9 cellular contexts compared by ENCODE assay signal in genomic region chr17:45096141-45096540, GRCh38. TPM values are rescaled to one million over a fixed set of nuclear protein-coding genes. Genes with fewer than 3 reads are reported as not detected.
DNase-seq lines count a peak whose midpoint lies in the region; ATAC-seq and TF ChIP-seq lines count a peak whose summit lies in the region.
"Had no signal": no experiment of that assay in that cellular context is flagged by ENCODE, and none has a peak within 500 bp of the region (broad histone marks: within the 10 kb centered on the region; RNA-seq: fewer than 3 reads in every experiment).

No MANE protein-coding gene starts in this region.

- TF ChIP-seq CTCF in Caco-2 (IDR thresholded peaks at IDR 0.05; ENCODE audit: insufficient read depth in 1 of 2, low read depth in 1 of 2, low read length in 1 of 2, severe bottlenecking in 1 of 2, unreplicated experiment in 1 of 2) (peak; percentile 52 to 71), brain (conservative IDR thresholded peaks at IDR 0.05) (peak; percentile 34 to 45)

- H3K36me3 Mint-ChIP-seq in Caco-2 (ENCODE audit: insufficient read depth, unreplicated experiment) (peaks cover 94% of the 10 kb centered on the region), brain (peaks cover 73% of the 10 kb centered on the region)

- no peaks in the 10 kb centered on the region for H3K9me3 Mint-ChIP-seq in Caco-2 (ENCODE audit: unreplicated experiment)
- no peaks in the 10 kb centered on the region for H3K9me3 Mint-ChIP-seq in brain
- H3K9me3 Mint-ChIP-seq: central memory CD8-positive, alpha-beta T cell had no signal

- H2AFZ ChIP-seq in mesenchymal stem cell (ENCODE audit: low read depth, low read length) = no peak overlapping the region

- POLR2A ChIA-PET in Caco-2 (lab: Charles Lee) = no interaction called here

- H3K27me3 ChIP-seq in Caco-2 (replicated peaks; ENCODE audit: control insufficient read depth, insufficient read depth, low read length) = no peaks in the 10 kb centered on the region
- no peaks in the 10 kb centered on the region for H3K27me3 ChIP-seq in mesenchymal stem cell (ENCODE audit: control insufficient read depth in 1 of 2, insufficient read depth in 1 of 2, low read length in 2 of 2)

- no peak overlapping the region for H4K91ac ChIP-seq in mesenchymal stem cell (ENCODE audit: low read length)

- CTCF ChIA-PET in Caco-2 (lab: Charles Lee) = interaction anchor here (1.1 kb wide), 1 partner anchor 39 kb away, joined by 3 read pairs; the partner anchor contains the start of gene ACBD4

- no peak overlapping the region for H2BK15ac ChIP-seq in mesenchymal stem cell (ENCODE audit: low read depth, poor library complexity, severe bottlenecking)

- no peak overlapping the region for H3K18ac ChIP-seq in mesenchymal stem cell (ENCODE audit: low read depth in 1 of 2, low read length in 2 of 2)

- peaks cover 30% of the 10 kb centered on the region for H3K79me1 ChIP-seq in mesenchymal stem cell (replicated peaks; ENCODE audit: low read length, poor library complexity, severe bottlenecking)

- H3K4ac ChIP-seq in mesenchymal stem cell (ENCODE audit: low read depth in 1 of 2, low read length in 2 of 2) = no peak overlapping the region

- H3K27ac ChIP-seq in mesenchymal stem cell (ENCODE audit: low read length, poor library complexity, severe bottlenecking) = no peak overlapping the region

- H3K4me1 Mint-ChIP-seq in Caco-2 (ENCODE audit: low read depth, unreplicated experiment) (peaks cover 7% of the 10 kb centered on the region), brain (peaks cover 18% of the 10 kb centered on the region)

- H3K4me2 ChIP-seq in mesenchymal stem cell (ENCODE audit: low read length, poor library complexity, severe bottlenecking) = no peak overlapping the region

- no peak overlapping the region for H2BK5ac ChIP-seq in mesenchymal stem cell (ENCODE audit: low read depth, low read length, poor library complexity, severe bottlenecking)

- H2BK120ac ChIP-seq in mesenchymal stem cell (ENCODE audit: low read depth, low read length) = no peak overlapping the region

- peak overlapping the region; percentile 29 for H3K9ac ChIP-seq in mesenchymal stem cell (ENCODE audit: low read length)

- H3K9me3 ChIP-seq in Caco-2 (no peaks in the 10 kb centered on the region), mesenchymal stem cell (ENCODE audit: control insufficient read depth, low read length) (no peaks in the 10 kb centered on the region)

- ATAC-seq in GM21447 (IDR thresholded peaks at IDR 0.05; ENCODE audit: unreplicated experiment) = no peak

- H3K23ac ChIP-seq in mesenchymal stem cell (ENCODE audit: low read length in 2 of 2) = no peak overlapping the region

- WGBS in mesenchymal stem cell = 91% methylated on average over 3 of the region's 3 CpGs

- intact Hi-C loops in Caco-2 (cut with micrococcal nuclease; ENCODE audit: unreplicated experiment) = no loop called here

- H3K4me3 ChIP-seq in Caco-2 (ENCODE audit: low read depth, low read length) = no peak overlapping the region
- H3K4me3 ChIP-seq in mesenchymal stem cell (ENCODE audit: insufficient read depth in 1 of 2, low read depth in 1 of 2, low read length in 2 of 2) = no peak overlapping the region

- peak overlapping the region; percentile 35 for H2AK5ac ChIP-seq in mesenchymal stem cell (ENCODE audit: low read length, severe bottlenecking)

- no TSS peak for BruUV-seq in Caco-2 (replicated peaks; lab: Mats Ljungman, UMichigan)

- no peak overlapping the region for H2BK12ac ChIP-seq in mesenchymal stem cell (ENCODE audit: low read length in 2 of 2)

- no peak overlapping the region for H3K27ac Mint-ChIP-seq in Caco-2 (ENCODE audit: unreplicated experiment)
- H3K27ac Mint-ChIP-seq in brain = peak overlapping the region in 4 of 5 experiments; percentile 68 to 87 (median 72)

- H3K14ac ChIP-seq in mesenchymal stem cell (ENCODE audit: low read length in 2 of 2) = no peak overlapping the region

- DNase-seq in Caco-2 = peak in 1 of 2 experiments; percentile 44
- DNase-seq in Kasumi-1 (lab: John Stamatoyannopoulos, UW) = peak; percentile 47 to 77
- DNase-seq in mesenchymal stem cell = peak; percentile 58
- no peak for DNase-seq in ureter (ENCODE audit: low spot score)
- no peak for DNase-seq in retina
- no peak for DNase-seq in cortex of kidney (lab: John Stamatoyannopoulos, UW)

- no peak overlapping the region for H4K8ac ChIP-seq in mesenchymal stem cell (ENCODE audit: low read length)

- H3K27me3 Mint-ChIP-seq in Caco-2 (ENCODE audit: insufficient read depth, unreplicated experiment) (no peaks in the 10 kb centered on the region), brain (peaks cover 3% of the 10 kb centered on the region)
- H3K27me3 Mint-ChIP-seq: central memory CD8-positive, alpha-beta T cell had no signal

- H3K36me3 ChIP-seq in Caco-2 (ENCODE audit: control insufficient read depth, insufficient read depth, low read length) (peaks cover 4% of the 10 kb centered on the region), mesenchymal stem cell (ENCODE audit: control insufficient read depth in 1 of 2, insufficient read depth in 2 of 2, low read depth in 1 of 2, low read length in 2 of 2) (peaks cover 63 to 70% of the 10 kb centered on the region in 2 experiments)

- H3K4me1 ChIP-seq in Caco-2 = 0 out of 2 replicates have a peak, but pooled peaks cover 5% of the 10 kb centered on the region
- peaks cover 17% of the 10 kb centered on the region for H3K4me1 ChIP-seq in mesenchymal stem cell (ENCODE audit: control insufficient read depth, insufficient read depth, low read depth, low read length)

- H3K4me3 Mint-ChIP-seq in Caco-2 (ENCODE audit: unreplicated experiment) (no peak overlapping the region), brain (no peak overlapping the region)
- H3K4me3 Mint-ChIP-seq: central memory CD8-positive, alpha-beta T cell had no signal

RNA-seq across cellular contexts. Expression of gene NMT1, which starts 35.0 kb away (rescaled TPM):
- total RNA-seq in Caco-2 (2022) (173 and 179 TPM in 2 replicates), ureter (125 TPM)
- polyA plus RNA-seq in brain (ENCODE audit: insufficient read depth, low read depth, low replicate concordance) = 60.8 TPM
- polyA plus RNA-seq in mesenchymal stem cell (2013, experiment 1 of 2) = 118 TPM
- polyA plus RNA-seq in mesenchymal stem cell (2013, experiment 2 of 2) = 123 TPM

RNA-seq across cellular contexts. Expression of gene PLCD3, which starts 36.2 kb away (rescaled TPM):
- total RNA-seq in Caco-2 (2022) = 74.3 and 88.5 TPM in 2 replicates
- polyA plus RNA-seq in brain (ENCODE audit: insufficient read depth, low read depth, low replicate concordance) = 35.8 TPM
- polyA plus RNA-seq in mesenchymal stem cell (2013, experiment 1 of 2) = 63.5 TPM
- 58.4 TPM for polyA plus RNA-seq in mesenchymal stem cell (2013, experiment 2 of 2)
- 153 TPM for total RNA-seq in ureter

RNA-seq across cellular contexts. Expression of gene ACBD4, which starts 39.3 kb away (rescaled TPM):
- total RNA-seq in Caco-2 (2022) = 21.2 and 21.6 TPM in 2 replicates
- 7.6 TPM for polyA plus RNA-seq in brain (ENCODE audit: insufficient read depth, low read depth, low replicate concordance)
- 3.8 TPM for polyA plus RNA-seq in mesenchymal stem cell (2013, experiment 1 of 2)
- polyA plus RNA-seq in mesenchymal stem cell (2013, experiment 2 of 2) = 4.1 TPM
- total RNA-seq in ureter = 26.4 TPM

RNA-seq across cellular contexts. Expression of gene DCAKD, which starts 44.7 kb away (rescaled TPM):
- total RNA-seq in Caco-2 (2022) (12.0 and 15.1 TPM in 2 replicates), ureter (76.4 TPM)
- 95.0 TPM for polyA plus RNA-seq in brain (ENCODE audit: insufficient read depth, low read depth, low replicate concordance)
- 21.4 TPM for polyA plus RNA-seq in mesenchymal stem cell (2013, experiment 1 of 2)
- 21.3 TPM for polyA plus RNA-seq in mesenchymal stem cell (2013, experiment 2 of 2)

RNA-seq across cellular contexts. Expression of gene HEXIM1, which starts 52.1 kb away (rescaled TPM):
- 71.0 and 78.0 TPM in 2 replicates for total RNA-seq in Caco-2 (2022)
- 10.8 TPM for polyA plus RNA-seq in brain (ENCODE audit: insufficient read depth, low read depth, low replicate concordance)
- 23.8 TPM for polyA plus RNA-seq in mesenchymal stem cell (2013, experiment 1 of 2)
- polyA plus RNA-seq in mesenchymal stem cell (2013, experiment 2 of 2) = 23.7 TPM
- total RNA-seq in ureter = 47.0 TPM

Comparison
In these comparisons a context has a peak if more than half of its experiments do, and no peak if none do; other contexts are left out.
1. DNase-seq: peak in Kasumi-1 (2 of 2) and mesenchymal stem cell (single experiment); none in ureter (single experiment), retina (single experiment) and cortex of kidney (single experiment).